ENCODE assay signal across 11 cellular contexts in the genomic region with DNA sequence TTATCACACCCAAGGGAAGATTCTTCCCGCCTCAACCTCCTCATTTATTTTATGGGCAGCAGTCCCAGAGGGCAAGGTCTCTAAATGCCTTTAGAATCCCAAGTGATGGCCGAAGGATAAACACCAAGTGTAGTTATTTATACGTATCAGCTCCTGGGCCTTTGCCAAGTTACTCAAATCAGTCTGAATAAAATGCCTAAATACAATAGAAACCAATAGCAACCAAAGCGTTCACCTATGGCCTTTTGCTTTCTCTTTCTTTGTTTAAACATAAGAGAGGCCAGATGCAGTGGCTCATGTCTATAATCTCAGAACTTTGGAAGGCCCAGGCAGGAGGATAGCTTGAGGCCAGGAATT. TPM values are rescaled to one million over a fixed set of nuclear protein-coding genes. Genes with fewer than 3 reads are reported as not detected.
A peak's percentile ranks its signal among the peaks of the same experiment; 100 is the strongest.
DNase-seq lines count a peak whose midpoint lies in the region; ATAC-seq and TF ChIP-seq lines count a peak whose summit lies in the region.
"Had no signal": no experiment of that assay in that cellular context is flagged by ENCODE, and none has a peak within 500 bp of the region (broad histone marks: within the 10 kb centered on the region; RNA-seq: fewer than 3 reads in every experiment).

No MANE protein-coding gene starts in this region.

- H3K79me2 ChIP-seq in GM23248 (ENCODE audit: insufficient read depth): no peaks in the 10 kb centered on the region

- in situ Hi-C loops in GM23248 (cut with MboI): no loop called here

- no peak overlapping the region for H3K4me3 ChIP-seq in GM23248

- H3K9me2 ChIP-seq in GM23248 (ENCODE audit: insufficient read depth): no peaks in the 10 kb centered on the region
- H3K9me2 ChIP-seq: SK-N-SH had no signal

- H4K20me1 ChIP-seq in GM23248 (ENCODE audit: insufficient read depth): no peaks in the 10 kb centered on the region

- no peak overlapping the region for H3K27ac ChIP-seq in GM23248

- no peak overlapping the region for H2AFZ ChIP-seq in GM23248

- no peaks in the 10 kb centered on the region for H3K36me3 Mint-ChIP-seq in mesothelial cell of epicardium

- H3K4me1 Mint-ChIP-seq in mesothelial cell of epicardium: peaks cover 58% of the 10 kb centered on the region

- peaks cover 25% of the 10 kb centered on the region for H3K27me3 ChIP-seq in GM23248 (replicated peaks; ENCODE audit: insufficient read depth)

- no peaks in the 10 kb centered on the region for H3F3A ChIP-seq in GM23248 (ENCODE audit: insufficient read depth)

- no peak overlapping the region for H3K9ac ChIP-seq in GM23248
- H3K9ac ChIP-seq: SK-N-SH had no signal

- TF ChIP-seq CTCF in mesothelial cell of epicardium (IDR thresholded peaks at IDR 0.05; ENCODE audit: unreplicated experiment) (no peak), omental fat pad (IDR thresholded peaks at IDR 0.05) (no peak)

- ATAC-seq in GM19438 (IDR thresholded peaks at IDR 0.05; ENCODE audit: low read depth, unreplicated experiment) (peak; percentile 44), omental fat pad (ENCODE audit: low FRiP score) (no peak)

- WGBS in GM23248 (ENCODE audit: low coverage in 1 of 2, low lambda C conversion rate in 2 of 2, missing lambda C conversion rate in 2 of 2), 2 experiments: 64 to 65% methylated on average over 4 of the region's 4 CpGs

- H3K9me3 Mint-ChIP-seq in mesothelial cell of epicardium: no peaks in the 10 kb centered on the region

- DNase-seq in NCI-H1417 (lab: John Stamatoyannopoulos, UW): peak in 2 of 3 experiments; percentile 15 to 34
- DNase-seq in NCI-H1417 treated with DMSO at 0.1 percent for 48 hours (lab: John Stamatoyannopoulos, UW): no peak
- DNase-seq in NCI-H748 (lab: John Stamatoyannopoulos, UW; ENCODE audit: unreplicated experiment): peak; percentile 77
- DNase-seq in mesothelial cell of epicardium (ENCODE audit: low spot score in 2 of 2, unreplicated experiment in 2 of 2): no peak
- DNase-seq in NCI-H2171 treated with DMSO at 0.1 percent for 48 hours (lab: John Stamatoyannopoulos, UW): no peak
- DNase-seq in GM23248: no peak
- DNase-seq in omental fat pad (ENCODE audit: low spot score): no peak
- DNase-seq: activated effector memory CD4-positive, alpha-beta T cell treated with anti-CD3 and anti-CD28 coated beads, Interleukin-2, amount 50 U/mL, for 16 hours; NCI-H1092; SK-N-SH had no signal

- H3K4me3 Mint-ChIP-seq in mesothelial cell of epicardium: no peak overlapping the region

- H3K9me3 ChIP-seq in GM23248 (ENCODE audit: low read depth): no peaks in the 10 kb centered on the region
- H3K9me3 ChIP-seq: SK-N-SH had no signal

- no peak overlapping the region for H3K4me2 ChIP-seq in GM23248 (ENCODE audit: unreplicated experiment)
- H3K4me2 ChIP-seq: SK-N-SH had no signal

- peak overlapping the region; percentile 92 for H3K27ac Mint-ChIP-seq in mesothelial cell of epicardium

- H3K27me3 Mint-ChIP-seq in mesothelial cell of epicardium (ENCODE audit: low read depth): no peaks in the 10 kb centered on the region

- H3K36me3 ChIP-seq in GM23248 (ENCODE audit: low read depth): no peaks in the 10 kb centered on the region

- no peaks in the 10 kb centered on the region for H3K4me1 ChIP-seq in GM23248 (ENCODE audit: insufficient read depth)

RNA-seq across cellular contexts. Expression of a gene that starts 31.9 kb away (rescaled TPM):
- total RNA-seq in mesothelial cell of epicardium (1.1 to 1.6 TPM (median 1.5 TPM) in 3 replicates), omental fat pad (1 to 10 TPM in 2 of 4 donors, under 1 TPM in 1, not detected in 1; 0.74 to 3.3 (median 1.4) TPM)
- not detected in 2 replicates for total RNA-seq in GM23248 (2014; rRNA removed; shearing (Covaris generic))
- polyA plus RNA-seq in GM23248 (2016; fragmentation: Nextera tagmentation; extraction: Ambion mirVana): 0.23 TPM in 1 of 2 replicates, not detected in the other
- polyA plus RNA-seq: SK-N-SH had no signal

Comparison
In these comparisons a context has a peak if more than half of its experiments do, and no peak if none do; other contexts are left out.
1. DNase-seq: peak in NCI-H1417 (2 of 3) and NCI-H748 (single experiment); none in NCI-H1417 treated with DMSO at 0.1 percent for 48 hours (single experiment), mesothelial cell of epicardium (0 of 2), NCI-H2171 treated with DMSO at 0.1 percent for 48 hours (single experiment), GM23248 (single experiment) and omental fat pad (single experiment).